Comparison of ENCODE assay signal across 8 cellular contexts in the genomic region with DNA sequence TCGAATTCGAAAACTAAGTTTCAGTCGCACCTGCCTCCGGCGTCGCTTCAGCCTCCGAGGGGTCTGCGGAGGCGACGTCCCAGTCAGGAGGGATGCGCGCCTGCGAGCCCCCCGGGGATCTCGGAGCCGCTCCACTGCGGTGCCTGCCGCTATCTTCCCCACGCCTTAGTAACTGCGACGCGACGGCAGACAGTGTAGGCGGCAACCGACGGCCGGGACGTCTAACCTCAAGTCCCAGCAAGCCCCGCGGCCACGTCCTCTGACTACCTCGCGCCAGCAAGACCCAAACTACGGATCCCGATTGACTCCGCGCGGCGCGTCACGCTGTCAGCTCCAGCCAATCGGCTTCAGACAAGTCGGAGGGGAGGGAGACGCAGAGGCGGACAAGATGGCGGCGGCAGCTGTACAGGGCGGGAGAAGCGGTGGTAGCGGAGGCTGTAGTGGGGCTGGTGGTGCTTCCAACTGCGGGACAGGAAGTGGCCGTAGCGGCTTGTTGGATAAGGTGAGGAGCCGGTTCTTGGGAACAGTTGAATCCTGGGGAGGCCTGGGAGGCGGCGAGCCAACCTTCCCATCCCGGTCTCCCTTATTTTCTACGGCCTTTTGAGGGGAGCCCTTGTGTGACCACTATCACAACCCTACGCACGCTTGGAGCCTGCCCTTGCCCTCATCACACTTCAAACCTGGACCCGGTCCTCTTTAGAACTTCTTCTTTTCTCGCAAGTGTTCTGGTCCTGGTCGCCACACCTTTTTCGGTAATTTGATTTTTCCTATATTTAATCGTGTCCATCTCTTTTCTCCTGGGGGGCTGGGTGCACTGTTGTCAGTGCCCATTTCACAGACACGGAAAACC. TPM values are rescaled to one million over a fixed set of nuclear protein-coding genes. Genes with fewer than 3 reads are reported as not detected.
A peak's percentile ranks its signal among the peaks of the same experiment; 100 is the strongest.
DNase-seq lines count a peak whose midpoint lies in the region; ATAC-seq and TF ChIP-seq lines count a peak whose summit lies in the region.

TSS of gene SPCS2 (plus strand) at position 369 of the 850 bp plus-strand sequence. CDS start at position 389, 20 bp downstream.
A gene with protein sequence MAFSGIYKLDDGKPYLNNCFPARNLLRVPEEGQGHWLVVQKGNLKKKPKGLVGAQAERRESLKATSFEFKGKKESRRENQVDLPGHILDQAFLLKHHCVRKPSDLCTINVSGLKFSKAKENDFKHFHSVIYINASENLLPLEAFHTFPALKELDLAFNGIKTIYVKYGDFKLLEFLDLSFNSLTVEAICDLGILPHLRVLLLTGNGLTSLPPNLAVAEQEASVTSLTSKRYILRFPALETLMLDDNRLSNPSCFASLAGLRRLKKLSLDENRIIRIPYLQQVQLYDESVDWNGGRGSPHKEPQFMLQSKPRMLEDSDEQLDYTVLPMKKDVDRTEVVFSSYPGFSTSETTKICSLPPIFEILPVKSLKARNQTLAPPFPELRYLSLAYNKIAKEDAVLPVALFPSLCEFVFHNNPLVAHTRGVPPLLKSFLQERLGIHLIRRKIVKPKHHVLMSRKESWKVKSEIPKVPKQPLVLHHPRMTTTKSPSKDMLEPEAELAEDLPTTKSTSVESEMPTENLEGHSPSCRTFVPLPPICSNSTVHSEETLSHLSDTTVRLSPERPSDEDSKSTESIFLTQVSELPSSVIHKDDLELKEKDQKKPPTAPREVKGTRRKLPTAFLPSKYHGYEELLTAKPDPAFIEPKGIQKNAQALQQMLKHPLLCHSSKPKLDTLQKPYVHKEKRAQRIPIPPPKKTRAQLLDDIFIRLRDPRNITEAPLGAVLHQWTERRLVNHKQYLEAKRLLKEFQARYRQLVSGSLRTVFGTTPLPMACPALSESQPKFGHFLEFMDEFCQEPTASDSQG (minus strand): TSS at position 194 of the 850 bp plus-strand sequence. CDS start 8,213 bp downstream, outside the sequence.

- no peaks in the 10 kb centered on the region for H3K9me3 ChIP-seq in thymus (ENCODE audit: control insufficient read depth)

- peak within 1 kb of the TSS; percentile 93 for H3K4me3 ChIP-seq in thymus (ENCODE audit: low read length)

- H3K4me1 Mint-ChIP-seq in activated naive CD8-positive, alpha-beta T cell treated with anti-CD3 and anti-CD28 coated beads, Interleukin-2, amount 10 ng/mL, durations not matched to agents 7 days and 5 days: peaks cover 33% of the 10 kb centered on the region
- peaks cover 27% of the 10 kb centered on the region for H3K4me1 Mint-ChIP-seq in osteocyte (ENCODE audit: unreplicated experiment)

- peaks cover 14% of the 10 kb centered on the region for H3K4me1 ChIP-seq in thymus (ENCODE audit: control insufficient read depth, insufficient read depth, low read length)

- H3K27me3 Mint-ChIP-seq in activated naive CD8-positive, alpha-beta T cell treated with anti-CD3 and anti-CD28 coated beads, Interleukin-2, amount 10 ng/mL, durations not matched to agents 7 days and 5 days: no peaks in the 10 kb centered on the region
- no peaks in the 10 kb centered on the region for H3K27me3 Mint-ChIP-seq in osteocyte (ENCODE audit: unreplicated experiment)

- POLR2A ChIA-PET in GM10248 (lab: Yijun Ruan, JAX): interaction anchor here (1.4 kb wide), 1 partner anchor 9 kb away, joined by 3 read pairs; no protein-coding TSS in a partner anchor
- POLR2A ChIA-PET in activated naive CD8-positive, alpha-beta T cell treated with anti-CD3 and anti-CD28 coated beads, Interleukin-2, amount 10 ng/mL, durations not matched to agents 7 days and 5 days (lab: Charles Lee): interaction anchor here (0.6 to 2.0 kb wide), 8 partner anchors 11 to 1676 kb away, joined by 3 to 15 read pairs (median 5); partner anchors contain the start of gene NEU3

- peaks cover 27% of the 10 kb centered on the region for H3K36me3 Mint-ChIP-seq in activated naive CD8-positive, alpha-beta T cell treated with anti-CD3 and anti-CD28 coated beads, Interleukin-2, amount 10 ng/mL, durations not matched to agents 7 days and 5 days
- H3K36me3 Mint-ChIP-seq in osteocyte (ENCODE audit: unreplicated experiment): peaks cover 4% of the 10 kb centered on the region

- H3K27me3 ChIP-seq in thymus (ENCODE audit: control insufficient read depth, insufficient read depth): no peaks in the 10 kb centered on the region

- DNase-seq in GM10248 (ENCODE audit: extremely low spot score) (peak; percentile 96), NCI-H1105 (lab: John Stamatoyannopoulos, UW) (peak; percentile 97), SKM-1 treated with dmso at 0.1 percent for 144 hours (lab: John Stamatoyannopoulos, UW; ENCODE audit: unreplicated experiment) (peak; percentile 97), head of caudate nucleus (peak; percentile 98 to 100 (median 99)), osteocyte (ENCODE audit: extremely low spot score, unreplicated experiment) (peak; percentile 99)
- peak; percentile 95 for DNase-seq in activated naive CD8-positive, alpha-beta T cell treated with anti-CD3 and anti-CD28 coated beads, Interleukin-2, amount 10 ng/mL, durations not matched to agents 7 days and 5 days

- CTCF ChIA-PET in GM10248 (lab: Yijun Ruan, JAX): interaction anchor here (1.0 to 1.4 kb wide), 4 partner anchors 9 to 20 kb away, joined by 3 to 4 read pairs (median 3); no protein-coding TSS in a partner anchor

- WGBS in thymus: under 1% methylated on average over 66 of the region's 66 CpGs

- TF ChIP-seq CTCF in GM10248 (IDR thresholded peaks at IDR 0.05; ENCODE audit: control extremely low read depth, extremely low read depth, low read depth, missing control alignments) (no peak), osteocyte (IDR thresholded peaks at IDR 0.05) (no peak)

- peak; percentile 92 for ATAC-seq in HG02623 (IDR thresholded peaks at IDR 0.05; ENCODE audit: unreplicated experiment)
- ATAC-seq in activated naive CD8-positive, alpha-beta T cell treated with anti-CD3 and anti-CD28 coated beads, Interleukin-2, amount 10 ng/mL, durations not matched to agents 7 days and 5 days (ENCODE audit: low read depth): peak; percentile 99

- H3K4me3 Mint-ChIP-seq in activated naive CD8-positive, alpha-beta T cell treated with anti-CD3 and anti-CD28 coated beads, Interleukin-2, amount 10 ng/mL, durations not matched to agents 7 days and 5 days: peak within 1 kb of the TSS; percentile 93
- peak within 1 kb of the TSS; percentile 97 for H3K4me3 Mint-ChIP-seq in osteocyte (ENCODE audit: unreplicated experiment)

- peaks cover 5% of the 10 kb centered on the region for H3K36me3 ChIP-seq in thymus (ENCODE audit: control insufficient read depth, insufficient read depth)

- H3K27ac Mint-ChIP-seq in activated naive CD8-positive, alpha-beta T cell treated with anti-CD3 and anti-CD28 coated beads, Interleukin-2, amount 10 ng/mL, durations not matched to agents 7 days and 5 days: peak within 1 kb of the TSS; percentile 91
- H3K27ac Mint-ChIP-seq in osteocyte (ENCODE audit: unreplicated experiment): peak within 1 kb of the TSS; percentile 96

- H3K9me3 Mint-ChIP-seq in activated naive CD8-positive, alpha-beta T cell treated with anti-CD3 and anti-CD28 coated beads, Interleukin-2, amount 10 ng/mL, durations not matched to agents 7 days and 5 days: no peaks in the 10 kb centered on the region
- H3K9me3 Mint-ChIP-seq in osteocyte (ENCODE audit: unreplicated experiment): no peaks in the 10 kb centered on the region

- intact Hi-C loops in head of caudate nucleus (cut with DNase I): no loop called here

- H3K27ac ChIP-seq in thymus (ENCODE audit: low read depth): peak within 1 kb of the TSS; percentile 91

RNA-seq across cellular contexts. Expression of gene SPCS2, which starts in this region (rescaled TPM):
- total RNA-seq in activated naive CD8-positive, alpha-beta T cell treated with anti-CD3 and anti-CD28 coated beads, Interleukin-2, amount 10 ng/mL, durations not matched to agents 7 days and 5 days: 100 to 1,000 TPM; 112 to 114 TPM
- total RNA-seq in osteocyte: 153 and 155 TPM in 2 replicates
- polyA plus RNA-seq in thymus: 187 TPM

RNA-seq across cellular contexts. Expression of the second gene that starts in this region (rescaled TPM):
- total RNA-seq in activated naive CD8-positive, alpha-beta T cell treated with anti-CD3 and anti-CD28 coated beads, Interleukin-2, amount 10 ng/mL, durations not matched to agents 7 days and 5 days: 10 to 100 TPM; 36.0 to 42.9 TPM
- 12.1 and 16.1 TPM in 2 replicates for total RNA-seq in osteocyte
- 5.2 TPM for polyA plus RNA-seq in thymus

Comparison
In these comparisons a context has a peak if more than half of its experiments do, and no peak if none do; other contexts are left out.
1. Peak in every context shown above with its lines: DNase-seq, ATAC-seq, H3K4me3 ChIP-seq and H3K27ac ChIP-seq.